ENCODE assay signal across 19 cellular contexts in the genomic region with DNA sequence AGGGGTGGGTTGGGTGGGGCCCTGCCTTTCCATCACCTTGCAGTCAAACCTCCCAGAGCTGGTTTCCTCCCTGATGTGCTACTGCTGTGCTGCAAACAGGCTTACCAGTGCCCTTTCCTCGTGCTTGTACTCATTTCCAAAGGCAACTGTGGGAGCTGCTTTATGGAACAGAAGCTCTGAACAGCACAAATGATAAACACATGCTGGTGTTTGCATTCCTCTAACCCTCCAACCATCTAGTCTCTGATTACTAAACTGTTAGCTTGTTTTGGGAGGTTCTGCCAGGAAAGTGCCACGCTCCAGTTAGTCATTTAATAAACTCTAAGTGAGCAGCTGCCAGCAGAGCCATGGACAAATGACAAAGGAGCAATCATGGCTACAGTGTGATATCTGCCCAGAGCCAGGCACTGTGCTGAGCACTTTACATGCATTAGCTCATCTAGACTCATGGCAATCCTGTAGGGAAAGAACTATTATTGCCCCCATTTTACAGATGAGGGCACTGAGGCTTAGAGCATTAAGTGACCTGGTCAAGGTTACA.
A peak's percentile ranks its signal among the peaks of the same experiment; 100 is the strongest.
DNase-seq lines count a peak whose midpoint lies in the region; ATAC-seq, FAIRE-seq and TF ChIP-seq lines count a peak whose summit lies in the region.
"Had no signal": no experiment of that assay in that cellular context is flagged by ENCODE, and none has a peak within 500 bp of the region (broad histone marks: within the 10 kb centered on the region; RNA-seq: fewer than 3 reads in every experiment).

No MANE protein-coding gene starts in this region.

- no peak overlapping the region for H3K4me3 Mint-ChIP-seq in astrocyte (ENCODE audit: unreplicated experiment)
- H3K4me3 Mint-ChIP-seq in stimulated activated effector memory CD8-positive, alpha-beta T cell treated with anti-CD3 and anti-CD28 coated beads, Interleukin-12 subunit alpha, Interleukin-12 subunit beta, amount 100 ng/mL, for 72 hours: no peak overlapping the region
- H3K4me3 Mint-ChIP-seq: activated CD4-positive, alpha-beta T cell treated with anti-CD3 and anti-CD28 coated beads, Interleukin-2, amount 10 ng/mL, durations not matched to agents 7 days and 5 days; activated T-helper 17 cell treated with anti-CD3 and anti-CD28 coated beads, Interleukin-2, amount 50 U/mL, for 72 hours; brain; CD8-positive, alpha-beta T cell had no signal

- no peaks in the 10 kb centered on the region for H3K27me3 ChIP-seq in astrocyte (ENCODE audit: insufficient read depth, low read length)
- H3K27me3 ChIP-seq in kidney epithelial cell (ENCODE audit: control insufficient read depth, insufficient read depth, low read length): no peaks in the 10 kb centered on the region
- H3K27me3 ChIP-seq: heart right ventricle, left lung, spleen, suprapubic skin had no signal

- no peak overlapping the region for H3K27ac ChIP-seq in astrocyte (ENCODE audit: low read depth, low read length)
- H3K27ac ChIP-seq: left lung, spleen, suprapubic skin had no signal

- no peak for TF ChIP-seq CTCF in astrocyte (IDR thresholded peaks at IDR 0.05; ENCODE audit: insufficient read depth, low read depth, low read length)
- TF ChIP-seq CTCF in kidney epithelial cell (IDR thresholded peaks at IDR 0.05; ENCODE audit: insufficient read depth, low read length, poor library complexity, severe bottlenecking): no peak

- H2AFZ ChIP-seq in astrocyte (ENCODE audit: low read depth, low read length): no peak overlapping the region

- no peaks in the 10 kb centered on the region for H3K36me3 Mint-ChIP-seq in astrocyte (ENCODE audit: low read depth, unreplicated experiment)
- H3K36me3 Mint-ChIP-seq in stimulated activated effector memory CD8-positive, alpha-beta T cell treated with anti-CD3 and anti-CD28 coated beads, Interleukin-12 subunit alpha, Interleukin-12 subunit beta, amount 100 ng/mL, for 72 hours: no peaks in the 10 kb centered on the region
- H3K36me3 Mint-ChIP-seq: CD8-positive, alpha-beta T cell had no signal

- DNase-seq in COLO668 (lab: John Stamatoyannopoulos, UW; ENCODE audit: unreplicated experiment) (peak; percentile 46), HCEC 1CT (peak; percentile 76), astrocyte (ENCODE audit: low read depth) (peak; percentile 64), kidney epithelial cell (ENCODE audit: low read depth) (peak; percentile 32), GDM1 (lab: John Stamatoyannopoulos, UW) (no peak), urothelium cell line (ENCODE audit: low spot score) (no peak)
- DNase-seq in stimulated activated CD8-positive, alpha-beta memory T cell treated with anti-CD3 and anti-CD28 coated beads, Interleukin-4, amount 100 ng/mL, for 48 hours: no peak
- no peak for DNase-seq in stimulated activated effector memory CD8-positive, alpha-beta T cell treated with anti-CD3 and anti-CD28 coated beads, Interleukin-12 subunit alpha, Interleukin-12 subunit beta, amount 100 ng/mL, for 72 hours (ENCODE audit: low spot score in 2 of 2)
- DNase-seq: activated CD4-positive, alpha-beta T cell treated with anti-CD3 and anti-CD28 coated beads, Interleukin-2, amount 10 ng/mL, durations not matched to agents 7 days and 5 days; CD8-positive, alpha-beta T cell; heart right ventricle; Karpas-422; left lung; spleen; T-helper 1 cell had no signal

- H3K9me3 ChIP-seq in astrocyte (ENCODE audit: insufficient read depth, low read depth, low read length): no peaks in the 10 kb centered on the region
- H3K9me3 ChIP-seq: heart right ventricle, left lung, spleen, suprapubic skin had no signal

- H3K9ac ChIP-seq in astrocyte (ENCODE audit: low read length): no peak overlapping the region

- H3K4me3 ChIP-seq in astrocyte (ENCODE audit: insufficient read depth, low read depth, low read length) (no peak overlapping the region), kidney epithelial cell (ENCODE audit: low read depth, low read length) (no peak overlapping the region)
- H3K4me3 ChIP-seq: heart right ventricle, left lung, spleen, suprapubic skin had no signal

- no peak for ATAC-seq in stimulated activated effector memory CD8-positive, alpha-beta T cell treated with anti-CD3 and anti-CD28 coated beads, Interleukin-12 subunit alpha, Interleukin-12 subunit beta, amount 100 ng/mL, for 72 hours
- ATAC-seq: activated T-helper 17 cell treated with anti-CD3 and anti-CD28 coated beads, Interleukin-2, amount 50 U/mL, for 72 hours; CD8-positive, alpha-beta T cell; left lung; Panc1 had no signal

- peaks cover 7% of the 10 kb centered on the region for H3K4me1 ChIP-seq in astrocyte (ENCODE audit: insufficient read depth, low read length)
- H3K4me1 ChIP-seq: left lung, suprapubic skin had no signal

- FAIRE-seq in astrocyte (lab: Jason Lieb, UNC) (peak; percentile 58), urothelium cell line (lab: Jason Lieb, UNC) (no peak)

- H3K36me3 ChIP-seq in astrocyte (ENCODE audit: insufficient read depth, low read length): no peaks in the 10 kb centered on the region
- no peaks in the 10 kb centered on the region for H3K36me3 ChIP-seq in kidney epithelial cell (ENCODE audit: control insufficient read depth, insufficient read depth, low read length)
- H3K36me3 ChIP-seq: heart right ventricle, left lung, spleen, suprapubic skin had no signal

- H3K4me2 ChIP-seq in astrocyte (ENCODE audit: low read length): no peak overlapping the region

- H3K27me3 Mint-ChIP-seq in astrocyte (ENCODE audit: low read depth, unreplicated experiment): peaks cover 11% of the 10 kb centered on the region
- H3K27me3 Mint-ChIP-seq: activated CD4-positive, alpha-beta T cell treated with anti-CD3 and anti-CD28 coated beads, Interleukin-2, amount 10 ng/mL, durations not matched to agents 7 days and 5 days had no signal

- no peak overlapping the region for H3K27ac Mint-ChIP-seq in astrocyte (ENCODE audit: unreplicated experiment)
- H3K27ac Mint-ChIP-seq in stimulated activated effector memory CD8-positive, alpha-beta T cell treated with anti-CD3 and anti-CD28 coated beads, Interleukin-12 subunit alpha, Interleukin-12 subunit beta, amount 100 ng/mL, for 72 hours: no peak overlapping the region
- H3K27ac Mint-ChIP-seq: activated CD4-positive, alpha-beta T cell treated with anti-CD3 and anti-CD28 coated beads, Interleukin-2, amount 10 ng/mL, durations not matched to agents 7 days and 5 days; activated T-helper 17 cell treated with anti-CD3 and anti-CD28 coated beads, Interleukin-2, amount 50 U/mL, for 72 hours; CD8-positive, alpha-beta T cell had no signal

- no peaks in the 10 kb centered on the region for H4K20me1 ChIP-seq in astrocyte (ENCODE audit: insufficient read depth, low read length)

- H3K9me3 Mint-ChIP-seq in astrocyte (ENCODE audit: unreplicated experiment): no peaks in the 10 kb centered on the region
- H3K9me3 Mint-ChIP-seq in stimulated activated effector memory CD8-positive, alpha-beta T cell treated with anti-CD3 and anti-CD28 coated beads, Interleukin-12 subunit alpha, Interleukin-12 subunit beta, amount 100 ng/mL, for 72 hours: no peaks in the 10 kb centered on the region
- H3K9me3 Mint-ChIP-seq: activated CD4-positive, alpha-beta T cell treated with anti-CD3 and anti-CD28 coated beads, Interleukin-2, amount 10 ng/mL, durations not matched to agents 7 days and 5 days; activated T-helper 17 cell treated with anti-CD3 and anti-CD28 coated beads, Interleukin-2, amount 50 U/mL, for 72 hours; brain had no signal

- peaks cover 6% of the 10 kb centered on the region for H3K4me1 Mint-ChIP-seq in astrocyte (ENCODE audit: low read depth, unreplicated experiment)
- H3K4me1 Mint-ChIP-seq in stimulated activated effector memory CD8-positive, alpha-beta T cell treated with anti-CD3 and anti-CD28 coated beads, Interleukin-12 subunit alpha, Interleukin-12 subunit beta, amount 100 ng/mL, for 72 hours: no peaks in the 10 kb centered on the region
- H3K4me1 Mint-ChIP-seq: activated CD4-positive, alpha-beta T cell treated with anti-CD3 and anti-CD28 coated beads, Interleukin-2, amount 10 ng/mL, durations not matched to agents 7 days and 5 days; activated T-helper 17 cell treated with anti-CD3 and anti-CD28 coated beads, Interleukin-2, amount 50 U/mL, for 72 hours had no signal

- H3K79me2 ChIP-seq in astrocyte (ENCODE audit: insufficient read depth, low read length): no peaks in the 10 kb centered on the region

Comparison
In these comparisons a context has a peak if more than half of its experiments do, and no peak if none do; other contexts are left out.
1. DNase-seq: peak in COLO668 (single experiment), HCEC 1CT (single experiment), astrocyte (single experiment) and kidney epithelial cell (single experiment); none in GDM1 (single experiment), urothelium cell line (single experiment), stimulated activated CD8-positive, alpha-beta memory T cell treated with anti-CD3 and anti-CD28 coated beads, Interleukin-4, amount 100 ng/mL, for 48 hours (single experiment) and stimulated activated effector memory CD8-positive, alpha-beta T cell treated with anti-CD3 and anti-CD28 coated beads, Interleukin-12 subunit alpha, Interleukin-12 subunit beta, amount 100 ng/mL, for 72 hours (0 of 2).